In the genomic region with DNA sequence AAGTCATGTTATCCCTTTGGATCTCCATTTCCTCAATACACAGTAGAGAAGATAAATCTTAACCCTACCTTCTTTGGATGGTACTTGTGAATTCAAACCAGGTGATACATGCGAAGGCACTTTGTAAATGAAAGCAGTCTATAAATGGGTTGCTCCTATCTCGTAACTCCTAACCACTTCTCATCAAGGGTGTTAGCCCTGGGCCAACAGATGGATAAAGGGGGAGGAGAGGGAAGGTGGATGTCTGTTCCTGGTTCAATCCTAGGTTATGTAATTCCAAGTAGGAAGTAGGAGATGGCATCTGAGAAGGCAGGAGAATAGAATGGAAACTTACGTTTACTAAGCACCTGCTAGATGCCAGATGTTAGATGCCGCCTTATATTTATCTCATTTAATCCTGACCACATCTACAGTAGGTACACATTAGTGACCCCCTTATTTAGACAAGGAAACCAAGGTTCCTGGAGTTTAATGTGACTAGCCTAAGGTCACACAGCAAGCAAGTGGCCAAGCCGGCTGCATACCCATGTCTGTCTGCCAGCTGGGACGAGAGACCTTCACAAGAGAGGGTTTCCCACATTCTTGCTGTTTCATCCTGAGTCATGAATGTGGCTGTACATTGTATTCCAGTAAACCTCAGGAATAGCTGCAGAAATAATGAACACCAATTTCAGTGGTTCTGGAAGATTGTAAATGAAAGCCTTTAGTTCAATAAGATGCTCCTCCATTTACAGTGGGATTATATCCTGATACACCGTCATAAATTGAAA, we compare ENCODE assay signal across 20 cellular contexts. TPM values are rescaled to one million over a fixed set of nuclear protein-coding genes. Genes with fewer than 3 reads are reported as not detected.
A peak's percentile ranks its signal among the peaks of the same experiment; 100 is the strongest.
DNase-seq lines count a peak whose midpoint lies in the region; ATAC-seq and TF ChIP-seq lines count a peak whose summit lies in the region.
"Had no signal": no experiment of that assay in that cellular context is flagged by ENCODE, and none has a peak within 500 bp of the region (broad histone marks: within the 10 kb centered on the region; RNA-seq: fewer than 3 reads in every experiment).

No MANE protein-coding gene starts in this region.

- no CpG with 5 or more reads among the region's 7 CpGs for WGBS in mesendoderm (ENCODE audit: extremely low coverage, insufficient coverage, low lambda C conversion rate)

- H2AFZ ChIP-seq in PC-3 (ENCODE audit: low read length): no peak overlapping the region

- H3K9ac ChIP-seq in PC-3 (ENCODE audit: low read length) (no peak overlapping the region), mesendoderm (ENCODE audit: low read length) (no peak overlapping the region)

- no peaks in the 10 kb centered on the region for H3F3A ChIP-seq in PC-3 (ENCODE audit: low read length, unreplicated experiment)

- H3K79me2 ChIP-seq in PC-3 (ENCODE audit: low read length) (no peaks in the 10 kb centered on the region), mesendoderm (ENCODE audit: control insufficient read depth, insufficient read depth, low read length) (no peaks in the 10 kb centered on the region)

- H4K20me1 ChIP-seq in PC-3 (ENCODE audit: low read length): no peaks in the 10 kb centered on the region

- no peak overlapping the region for H3K4me3 Mint-ChIP-seq in endothelial cell (ENCODE audit: unreplicated experiment)

- intact Hi-C loops in PC-3 (cut with micrococcal nuclease): no loop called here
- intact Hi-C loops in head of caudate nucleus (cut with DNase I): no loop called here

- no peaks in the 10 kb centered on the region for H3K79me1 ChIP-seq in mesendoderm (ENCODE audit: low read length)

- no peaks in the 10 kb centered on the region for H3K27me3 ChIP-seq in PC-3 (ENCODE audit: low read length)
- no peaks in the 10 kb centered on the region for H3K27me3 ChIP-seq in mesendoderm (ENCODE audit: insufficient read depth, low read length, poor library complexity)

- H3K36me3 ChIP-seq in PC-3 (ENCODE audit: low read depth, low read length) (no peaks in the 10 kb centered on the region), mesendoderm (ENCODE audit: control insufficient read depth, insufficient read depth, low read length) (no peaks in the 10 kb centered on the region)
- H3K36me3 ChIP-seq: HAP-1 had no signal

- no peak overlapping the region for H2BK15ac ChIP-seq in mesendoderm (replicated peaks; ENCODE audit: low read depth)

- peak overlapping the region; percentile 73 for H2BK5ac ChIP-seq in mesendoderm (ENCODE audit: low read length)

- H3K4me1 ChIP-seq in PC-3 (ENCODE audit: insufficient read depth, low read length) (no peaks in the 10 kb centered on the region), mesendoderm (ENCODE audit: control insufficient read depth, low read depth, low read length) (peaks cover 20% of the 10 kb centered on the region)
- H3K4me1 ChIP-seq: HAP-1 had no signal

- DNase-seq in NCI-H2029 (lab: John Stamatoyannopoulos, UW): peak; percentile 48
- DNase-seq in NCI-H2029 treated with DMSO at 0.1 percent for 48 hours (lab: John Stamatoyannopoulos, UW): no peak
- peak; percentile 35 for DNase-seq in PC-3
- no peak for DNase-seq in endothelial cell (ENCODE audit: low spot score)
- peak; percentile 56 for DNase-seq in mesendoderm
- DNase-seq in head of caudate nucleus: no peak
- no peak for DNase-seq in NAMALWA (ENCODE audit: low spot score)
- DNase-seq: AML-193, DMS79, Kasumi-1, NCI-H1105 treated with DMSO at 0.1 percent for 48 hours, NCI-H1694, SHP77 had no signal

- H2AK5ac ChIP-seq in mesendoderm (ENCODE audit: low read length): peak overlapping the region; percentile 37

- TF ChIP-seq CTCF in PC-3 (conservative IDR thresholded peaks at IDR 0.05; ENCODE audit: low read depth, low read length) (no peak), endothelial cell (IDR thresholded peaks at IDR 0.05; ENCODE audit: unreplicated experiment) (no peak)

- no peak overlapping the region for H3K4ac ChIP-seq in mesendoderm (ENCODE audit: low read depth, low read length)

- no TSS peak for BruUV-seq in PC-3 (replicated peaks; lab: Mats Ljungman, UMichigan)

- H3K4me1 Mint-ChIP-seq in endothelial cell (ENCODE audit: unreplicated experiment): peaks cover 25% of the 10 kb centered on the region

- no peak overlapping the region for H4K8ac ChIP-seq in mesendoderm (ENCODE audit: low read depth, low read length)

- no peaks in the 10 kb centered on the region for H3K9me3 ChIP-seq in PC-3 (ENCODE audit: low read length)
- H3K9me3 ChIP-seq: HAP-1 had no signal

- H3K18ac ChIP-seq in mesendoderm (ENCODE audit: low read length): no peak overlapping the region

- H3K9me2 ChIP-seq in PC-3 (replicated peaks; ENCODE audit: low read length): no peaks in the 10 kb centered on the region

- peak overlapping the region; percentile 58 for H3K56ac ChIP-seq in mesendoderm (ENCODE audit: low read length)

- peak overlapping the region; percentile 7 for H3K27ac Mint-ChIP-seq in endothelial cell (ENCODE audit: unreplicated experiment)

- H3K23ac ChIP-seq in mesendoderm (ENCODE audit: low read length): no peak overlapping the region

- CTCF ChIA-PET in PC-3 (lab: Charles Lee): no interaction called here

- no peak overlapping the region for H3K27ac ChIP-seq in PC-3 (ENCODE audit: low read length)
- H3K27ac ChIP-seq in mesendoderm (ENCODE audit: low read depth, low read length): peak overlapping the region; percentile 19
- H3K27ac ChIP-seq: 22Rv1, C4-2B, SK-N-MC had no signal

- no peaks in the 10 kb centered on the region for H3K36me3 Mint-ChIP-seq in endothelial cell (ENCODE audit: low read depth, unreplicated experiment)

- H2BK120ac ChIP-seq in mesendoderm (ENCODE audit: low read depth, low read length): no peak overlapping the region

- H3K4me2 ChIP-seq in PC-3 (ENCODE audit: low read length) (no peak overlapping the region), mesendoderm (ENCODE audit: low read length) (no peak overlapping the region)

- H3K27me3 Mint-ChIP-seq in endothelial cell (ENCODE audit: unreplicated experiment): no peaks in the 10 kb centered on the region

- POLR2A ChIA-PET in PC-3 (lab: Charles Lee; ENCODE audit: unreplicated experiment): no interaction called here

- no peak for ATAC-seq in PC-3
- ATAC-seq in GM21390 (IDR thresholded peaks at IDR 0.05; ENCODE audit: unreplicated experiment): no peak

- no peak overlapping the region for H4K5ac ChIP-seq in mesendoderm (ENCODE audit: low read length)

- H3K4me3 ChIP-seq in PC-3 (ENCODE audit: low read length) (no peak overlapping the region), mesendoderm (ENCODE audit: low read length) (no peak overlapping the region)
- H3K4me3 ChIP-seq: HAP-1, SK-N-MC had no signal

- no peaks in the 10 kb centered on the region for H3K9me3 Mint-ChIP-seq in endothelial cell (ENCODE audit: unreplicated experiment)

RNA-seq across cellular contexts. Expression of a gene that starts 47.7 kb away (rescaled TPM):
- total RNA-seq in PC-3 (2014; rRNA removed) (not detected in 2 replicates), endothelial cell (ENCODE audit: unreplicated experiment) (3.0 TPM)
- 1.8 TPM for polyA plus RNA-seq in mesendoderm (2013, experiment 1 of 2)
- polyA plus RNA-seq in mesendoderm (2013, experiment 2 of 2): 2.0 TPM
- total RNA-seq: OCI-LY7, RPMI7951 had no signal

Comparison
In these comparisons a context has a peak if more than half of its experiments do, and no peak if none do; other contexts are left out.
1. DNase-seq: peak in NCI-H2029 (single experiment), PC-3 (single experiment) and mesendoderm (single experiment); none in NCI-H2029 treated with DMSO at 0.1 percent for 48 hours (single experiment), endothelial cell (single experiment), head of caudate nucleus (0 of 42) and NAMALWA (single experiment).